9 cellular contexts compared by ENCODE assay signal in genomic region chr20:62500237-62500864, GRCh38. TPM values are rescaled to one million over a fixed set of nuclear protein-coding genes. Genes with fewer than 3 reads are reported as not detected.
DNase-seq lines count a peak whose midpoint lies in the region; ATAC-seq and TF ChIP-seq lines count a peak whose summit lies in the region.
"Had no signal": no experiment of that assay in that cellular context is flagged by ENCODE, and none has a peak within 500 bp of the region (broad histone marks: within the 10 kb centered on the region; RNA-seq: fewer than 3 reads in every experiment).

No MANE protein-coding gene starts in this region.

- no peaks in the 10 kb centered on the region for H3K9me3 Mint-ChIP-seq in activated naive CD4-positive, alpha-beta T cell treated with anti-CD3 and anti-CD28 coated beads, Interleukin-2, amount 50 U/mL, for 24 hours
- H3K9me3 Mint-ChIP-seq in glutamatergic neuron (ENCODE audit: unreplicated experiment) (peaks cover 17% of the 10 kb centered on the region), progenitor cell of endocrine pancreas (ENCODE audit: low read depth) (no peaks in the 10 kb centered on the region)

- H3K27me3 ChIP-seq in Karpas-422 (ENCODE audit: low read length) (no peaks in the 10 kb centered on the region), SU-DHL-6 (ENCODE audit: low read length) (no peaks in the 10 kb centered on the region)

- H3K36me3 ChIP-seq in Karpas-422 (ENCODE audit: insufficient read depth, low read length) (no peaks in the 10 kb centered on the region), SU-DHL-6 (ENCODE audit: low read length) (no peaks in the 10 kb centered on the region)

- no peak overlapping the region for H2AFZ ChIP-seq in Karpas-422 (ENCODE audit: low read length)
- no peak overlapping the region for H2AFZ ChIP-seq in SU-DHL-6 (ENCODE audit: low read depth, low read length, severe bottlenecking)

- peaks cover 20% of the 10 kb centered on the region for H3K4me1 Mint-ChIP-seq in activated naive CD4-positive, alpha-beta T cell treated with anti-CD3 and anti-CD28 coated beads, Interleukin-2, amount 50 U/mL, for 24 hours
- H3K4me1 Mint-ChIP-seq in glutamatergic neuron (ENCODE audit: low read depth, unreplicated experiment), result peaks cover 19% of the 10 kb centered on the region
- H3K4me1 Mint-ChIP-seq in progenitor cell of endocrine pancreas (ENCODE audit: low read depth), result peaks cover 4% of the 10 kb centered on the region

- no peaks in the 10 kb centered on the region for H3K9me3 ChIP-seq in Karpas-422 (ENCODE audit: low read length)
- no peaks in the 10 kb centered on the region for H3K9me3 ChIP-seq in SU-DHL-6 (ENCODE audit: insufficient read depth, low read length)

- H3F3A ChIP-seq in SU-DHL-6 (ENCODE audit: insufficient read depth), result no peaks in the 10 kb centered on the region

- no peak for ATAC-seq in GM18870 (IDR thresholded peaks at IDR 0.05; ENCODE audit: unreplicated experiment)

- no peak overlapping the region for H3K9ac ChIP-seq in Karpas-422 (ENCODE audit: low read length)
- H3K9ac ChIP-seq in SU-DHL-6 (ENCODE audit: low read length), result no peak overlapping the region

- H3K9me2 ChIP-seq in Karpas-422 (replicated peaks; ENCODE audit: insufficient read depth, low read length), result no peaks in the 10 kb centered on the region
- H3K9me2 ChIP-seq in SU-DHL-6 (replicated peaks; ENCODE audit: insufficient read depth, low read length), result no peaks in the 10 kb centered on the region

- H3K27me3 Mint-ChIP-seq in activated naive CD4-positive, alpha-beta T cell treated with anti-CD3 and anti-CD28 coated beads, Interleukin-2, amount 50 U/mL, for 24 hours, result peaks cover 1% of the 10 kb centered on the region
- H3K27me3 Mint-ChIP-seq in glutamatergic neuron (ENCODE audit: unreplicated experiment), result peaks cover 23% of the 10 kb centered on the region
- H3K27me3 Mint-ChIP-seq in progenitor cell of endocrine pancreas, result peaks cover 24% of the 10 kb centered on the region

- H3K4me2 ChIP-seq in Karpas-422 (ENCODE audit: low read depth, low read length, poor library complexity, severe bottlenecking), result no peak overlapping the region
- H3K4me2 ChIP-seq in SU-DHL-6 (ENCODE audit: low read depth, low read length, poor library complexity, severe bottlenecking), result no peak overlapping the region

- H3K27ac ChIP-seq in Karpas-422 (ENCODE audit: low read length) (no peak overlapping the region), SU-DHL-6 (ENCODE audit: low read depth, low read length) (no peak overlapping the region)

- DNase-seq in DMS153 (lab: John Stamatoyannopoulos, UW) (peak; percentile 7), Karpas-422 (peak; percentile 87), glutamatergic neuron (peak; percentile 90), progenitor cell of endocrine pancreas (ENCODE audit: low spot score, unreplicated experiment) (peak; percentile 72), ureter (ENCODE audit: low spot score) (peak; percentile 79)

- H3K79me2 ChIP-seq in Karpas-422 (ENCODE audit: low read length) (no peaks in the 10 kb centered on the region), SU-DHL-6 (ENCODE audit: insufficient read depth, low read length) (no peaks in the 10 kb centered on the region)

- H4K20me1 ChIP-seq in Karpas-422 (ENCODE audit: insufficient read depth, low read depth, low read length), result no peaks in the 10 kb centered on the region
- no peaks in the 10 kb centered on the region for H4K20me1 ChIP-seq in SU-DHL-6 (ENCODE audit: low read depth, low read length)

- H3K27ac Mint-ChIP-seq in activated naive CD4-positive, alpha-beta T cell treated with anti-CD3 and anti-CD28 coated beads, Interleukin-2, amount 50 U/mL, for 24 hours, result peak overlapping the region; percentile 87
- peak overlapping the region; percentile 0 for H3K27ac Mint-ChIP-seq in glutamatergic neuron (ENCODE audit: unreplicated experiment)
- H3K27ac Mint-ChIP-seq in progenitor cell of endocrine pancreas, result no peak overlapping the region

- TF ChIP-seq CTCF in SU-DHL-6 (IDR thresholded peaks at IDR 0.05; ENCODE audit: insufficient read depth, low read length, poor library complexity, severe bottlenecking), result peak; percentile 74
- TF ChIP-seq CTCF in glutamatergic neuron (IDR thresholded peaks at IDR 0.05; ENCODE audit: partially characterized antibody, unreplicated experiment), result peak; percentile 90
- peak; percentile 73 for TF ChIP-seq CTCF in progenitor cell of endocrine pancreas (IDR thresholded peaks at IDR 0.05; ENCODE audit: unreplicated experiment)

- H3K4me3 Mint-ChIP-seq in activated naive CD4-positive, alpha-beta T cell treated with anti-CD3 and anti-CD28 coated beads, Interleukin-2, amount 50 U/mL, for 24 hours, result no peak overlapping the region
- peak overlapping the region; percentile 5 for H3K4me3 Mint-ChIP-seq in glutamatergic neuron (ENCODE audit: unreplicated experiment)
- no peak overlapping the region for H3K4me3 Mint-ChIP-seq in progenitor cell of endocrine pancreas (ENCODE audit: low read depth)

- no peak overlapping the region for H3K4me3 ChIP-seq in Karpas-422 (ENCODE audit: low read length)
- no peak overlapping the region for H3K4me3 ChIP-seq in SU-DHL-6 (ENCODE audit: insufficient read depth, low read length, poor library complexity, severe bottlenecking)

- no peaks in the 10 kb centered on the region for H3K36me3 Mint-ChIP-seq in activated naive CD4-positive, alpha-beta T cell treated with anti-CD3 and anti-CD28 coated beads, Interleukin-2, amount 50 U/mL, for 24 hours
- H3K36me3 Mint-ChIP-seq in glutamatergic neuron (ENCODE audit: unreplicated experiment) (peaks cover 5% of the 10 kb centered on the region), progenitor cell of endocrine pancreas (ENCODE audit: insufficient read depth) (no peaks in the 10 kb centered on the region)

- H3K4me1 ChIP-seq in Karpas-422 (ENCODE audit: low read length), result peaks cover 3% of the 10 kb centered on the region; the same call in 1 of the 2 replicates

RNA-seq across cellular contexts. Expression of gene GATA5, which starts 24.6 kb away (rescaled TPM):
- not detected in 2 replicates for total RNA-seq in Karpas-422 (2014; rRNA removed; shearing (Covaris generic); ENCODE audit: low replicate concordance)
- total RNA-seq in glutamatergic neuron (ENCODE audit: unreplicated experiment) (1.3 TPM), progenitor cell of endocrine pancreas (3.8 and 4.8 TPM in 2 replicates), ureter (4.1 TPM)
- total RNA-seq: T-helper 2 cell treated with Interferon-gamma antibody and Interleukin-4, amounts not matched to agents 100 ng/mL and 5 ng/mL, for 36 hours had no signal

Comparison
In these comparisons a context has a peak if more than half of its experiments do, and no peak if none do; other contexts are left out.
1. DNase-seq: peak in every context shown above with its lines; median percentile 90 in glutamatergic neuron; 87 in Karpas-422; 79 in ureter; 72 in progenitor cell of endocrine pancreas; 7 in DMS153.